ENCODE assay signal across 1 cellular context in the genomic region with DNA sequence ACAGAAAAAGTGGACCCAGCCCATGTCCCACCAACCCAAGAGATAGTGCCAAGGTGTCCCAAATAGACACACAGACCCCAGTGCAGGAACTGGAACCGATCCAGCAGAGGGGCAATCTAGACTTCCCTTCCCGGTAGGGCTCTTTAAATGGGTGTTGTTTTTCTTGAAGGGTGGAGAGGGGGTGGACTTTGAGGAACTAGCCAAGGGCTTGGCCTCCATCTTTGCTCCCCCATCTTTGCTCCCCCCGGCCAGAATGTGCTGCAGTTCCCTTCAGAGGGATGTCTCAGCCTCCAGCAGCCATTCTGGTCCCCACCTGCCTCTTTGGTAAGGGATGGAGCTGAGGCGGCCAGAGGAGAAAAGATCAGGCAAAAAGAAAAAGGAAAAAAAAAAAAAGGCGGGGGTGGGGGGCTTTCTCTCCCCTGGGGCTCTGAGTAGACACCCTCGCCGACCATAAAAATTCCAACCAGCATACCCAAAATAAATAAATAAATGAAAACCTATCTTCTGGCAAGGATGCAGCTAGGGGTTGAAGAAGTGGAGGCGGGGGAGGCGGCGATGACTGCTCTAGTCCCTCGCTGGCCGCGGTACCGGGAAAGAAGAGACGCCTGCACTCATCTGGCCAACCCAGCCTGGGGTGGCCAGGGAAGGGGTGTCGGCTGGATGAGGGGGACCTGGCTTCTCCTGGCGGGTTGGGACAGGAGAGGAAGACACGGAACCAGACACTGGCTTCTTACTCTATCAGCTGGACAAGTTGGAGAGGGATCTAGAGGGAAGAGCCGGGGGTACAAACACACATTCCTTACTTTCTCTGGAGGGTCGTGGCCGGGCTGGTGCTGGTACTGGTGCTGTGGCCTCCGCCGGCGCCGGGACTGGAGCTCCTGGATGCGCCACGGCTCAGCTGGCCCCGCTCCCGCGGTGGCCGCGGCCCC.
TF ChIP-seq lines count a peak whose summit lies in the region.

No MANE protein-coding gene starts in this region.

TF ChIP-seq in GM23338, 12 proteins besides CTCF, POLR2A, EP300 and RAD21 (continued from another document):
- TF ChIP-seq STAT1 (IDR thresholded peaks at IDR 0.05; ENCODE audit: unreplicated experiment): no peak
- no peak for TF ChIP-seq ZNF114 (CRISPR knock-in tag; IDR thresholded peaks at IDR 0.05)
- TF ChIP-seq, protein P1, sequence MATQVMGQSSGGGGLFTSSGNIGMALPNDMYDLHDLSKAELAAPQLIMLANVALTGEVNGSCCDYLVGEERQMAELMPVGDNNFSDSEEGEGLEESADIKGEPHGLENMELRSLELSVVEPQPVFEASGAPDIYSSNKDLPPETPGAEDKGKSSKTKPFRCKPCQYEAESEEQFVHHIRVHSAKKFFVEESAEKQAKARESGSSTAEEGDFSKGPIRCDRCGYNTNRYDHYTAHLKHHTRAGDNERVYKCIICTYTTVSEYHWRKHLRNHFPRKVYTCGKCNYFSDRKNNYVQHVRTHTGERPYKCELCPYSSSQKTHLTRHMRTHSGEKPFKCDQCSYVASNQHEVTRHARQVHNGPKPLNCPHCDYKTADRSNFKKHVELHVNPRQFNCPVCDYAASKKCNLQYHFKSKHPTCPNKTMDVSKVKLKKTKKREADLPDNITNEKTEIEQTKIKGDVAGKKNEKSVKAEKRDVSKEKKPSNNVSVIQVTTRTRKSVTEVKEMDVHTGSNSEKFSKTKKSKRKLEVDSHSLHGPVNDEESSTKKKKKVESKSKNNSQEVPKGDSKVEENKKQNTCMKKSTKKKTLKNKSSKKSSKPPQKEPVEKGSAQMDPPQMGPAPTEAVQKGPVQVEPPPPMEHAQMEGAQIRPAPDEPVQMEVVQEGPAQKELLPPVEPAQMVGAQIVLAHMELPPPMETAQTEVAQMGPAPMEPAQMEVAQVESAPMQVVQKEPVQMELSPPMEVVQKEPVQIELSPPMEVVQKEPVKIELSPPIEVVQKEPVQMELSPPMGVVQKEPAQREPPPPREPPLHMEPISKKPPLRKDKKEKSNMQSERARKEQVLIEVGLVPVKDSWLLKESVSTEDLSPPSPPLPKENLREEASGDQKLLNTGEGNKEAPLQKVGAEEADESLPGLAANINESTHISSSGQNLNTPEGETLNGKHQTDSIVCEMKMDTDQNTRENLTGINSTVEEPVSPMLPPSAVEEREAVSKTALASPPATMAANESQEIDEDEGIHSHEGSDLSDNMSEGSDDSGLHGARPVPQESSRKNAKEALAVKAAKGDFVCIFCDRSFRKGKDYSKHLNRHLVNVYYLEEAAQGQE (IDR thresholded peaks at IDR 0.05; ENCODE audit: unreplicated experiment): no peak
- no peak for TF ChIP-seq ZNF331 (CRISPR knock-in tag; IDR thresholded peaks at IDR 0.05; ENCODE audit: low read depth)
- no peak for TF ChIP-seq CREB1 (CRISPR knock-in tag; IDR thresholded peaks at IDR 0.05; ENCODE audit: low read depth)
- TF ChIP-seq EZH2 (IDR thresholded peaks at IDR 0.05; ENCODE audit: low read depth, unreplicated experiment): no peak
- no peak for TF ChIP-seq EZH2phosphoT487 (IDR thresholded peaks at IDR 0.05; ENCODE audit: unreplicated experiment)
